In the genomic region with DNA sequence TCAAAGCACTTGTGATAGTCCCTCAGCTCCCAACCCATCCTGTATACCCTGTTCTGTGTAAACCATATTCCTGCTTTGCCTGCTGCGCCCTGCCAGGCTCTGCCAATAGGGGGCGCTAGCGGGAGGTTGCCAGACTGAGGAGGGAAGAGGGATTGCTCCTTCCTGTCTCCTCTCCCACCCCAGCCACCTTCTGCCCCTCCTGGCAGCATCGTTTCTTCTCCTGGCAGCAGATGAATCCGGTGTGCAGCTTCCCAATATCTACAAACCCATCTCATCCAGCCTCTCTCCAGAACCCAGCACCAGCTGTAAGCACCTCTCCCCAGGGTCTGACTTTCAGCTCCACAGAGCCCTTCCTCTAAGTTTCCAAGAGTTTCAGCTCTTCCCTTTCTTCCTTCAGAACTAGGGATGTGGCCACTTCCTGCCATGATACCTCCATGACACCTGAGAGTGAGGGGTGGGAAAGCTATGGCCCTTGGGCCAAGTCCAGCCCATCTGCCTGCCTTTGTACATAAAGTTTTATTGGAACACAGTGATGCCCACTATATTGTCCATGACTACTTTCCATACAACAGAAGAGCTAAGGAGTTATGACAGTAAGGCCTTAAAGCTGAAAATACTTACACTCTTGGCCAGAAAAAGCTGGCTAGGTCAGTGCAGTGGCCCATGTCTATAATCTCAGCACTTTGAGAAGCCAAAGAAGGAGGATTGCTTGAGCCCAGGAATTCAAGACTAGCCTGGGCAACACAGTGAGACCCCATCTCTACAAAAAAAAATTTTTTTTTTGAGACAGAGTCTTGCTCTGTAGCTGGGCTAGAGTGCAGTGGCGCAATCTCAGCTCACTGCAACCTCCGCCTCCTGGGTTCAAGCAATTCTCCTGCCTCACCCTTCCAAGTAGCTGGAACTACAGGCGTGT, we compare ENCODE assay signal across 8 cellular contexts. TPM values are rescaled to one million over a fixed set of nuclear protein-coding genes. Genes with fewer than 3 reads are reported as not detected.
A peak's percentile ranks its signal among the peaks of the same experiment; 100 is the strongest.
DNase-seq lines count a peak whose midpoint lies in the region; ATAC-seq and TF ChIP-seq lines count a peak whose summit lies in the region.

No MANE protein-coding gene starts in this region.

- no peak overlapping the region for H3K4me3 Mint-ChIP-seq in CD14-positive monocyte
- no peak overlapping the region for H3K4me3 Mint-ChIP-seq in activated CD4-positive, alpha-beta memory T cell treated with anti-CD3 and anti-CD28 coated beads, Interleukin-2, amount 10 ng/mL, durations not matched to agents 7 days and 5 days

- no peaks in the 10 kb centered on the region for H3K36me3 Mint-ChIP-seq in CD14-positive monocyte
- no peaks in the 10 kb centered on the region for H3K36me3 Mint-ChIP-seq in activated CD4-positive, alpha-beta memory T cell treated with anti-CD3 and anti-CD28 coated beads, Interleukin-2, amount 10 ng/mL, durations not matched to agents 7 days and 5 days (ENCODE audit: low read depth)

- H3K4me1 ChIP-seq in iPS-20b (ENCODE audit: insufficient read depth, low read length) (peaks cover 7% of the 10 kb centered on the region; the same call in 1 of the 2 replicates), upper lobe of left lung (no peaks in the 10 kb centered on the region)

- no peak overlapping the region for H3K27ac Mint-ChIP-seq in CD14-positive monocyte
- H3K27ac Mint-ChIP-seq in activated CD4-positive, alpha-beta memory T cell treated with anti-CD3 and anti-CD28 coated beads, Interleukin-2, amount 10 ng/mL, durations not matched to agents 7 days and 5 days = no peak overlapping the region

- H3K27me3 ChIP-seq in iPS-20b (ENCODE audit: insufficient read depth, low read length) = no peaks in the 10 kb centered on the region
- H3K27me3 ChIP-seq in upper lobe of left lung = no peaks in the 10 kb centered on the region

- TF ChIP-seq POLR2A in upper lobe of left lung (IDR thresholded peaks at IDR 0.05) = no peak

- no peak for ATAC-seq in HG02623 (IDR thresholded peaks at IDR 0.05; ENCODE audit: unreplicated experiment)
- no peak for ATAC-seq in upper lobe of left lung (ENCODE audit: low FRiP score in 2 of 2)

- TF ChIP-seq CTCF in CD14-positive monocyte (IDR thresholded peaks at IDR 0.05) = peak; percentile 49
- peak in 1 of 6 experiments; percentile 7 for TF ChIP-seq CTCF in upper lobe of left lung (IDR thresholded peaks at IDR 0.05)

- DNase-seq in CD14-positive monocyte (ENCODE audit: low spot score) = no peak
- peak in 46 of 76 experiments; percentile 11 to 70 (median 34) for DNase-seq in HUDEP-2 (lab: John Stamatoyannopoulos, UW; ENCODE audit: unreplicated experiment in 76 of 76)
- DNase-seq in activated CD4-positive, alpha-beta memory T cell treated with anti-CD3 and anti-CD28 coated beads, Interleukin-2, amount 10 ng/mL, durations not matched to agents 7 days and 5 days = peak; percentile 47
- no peak for DNase-seq in KG1 (lab: John Stamatoyannopoulos, UW)
- DNase-seq in NCI-H1417 treated with DMSO at 0.1 percent for 48 hours (lab: John Stamatoyannopoulos, UW) = no peak
- DNase-seq in upper lobe of left lung = no peak

- H3K27ac ChIP-seq in iPS-20b (ENCODE audit: low read length) (no peak overlapping the region), upper lobe of left lung (no peak overlapping the region)

- no peaks in the 10 kb centered on the region for H3K4me1 Mint-ChIP-seq in CD14-positive monocyte
- no peaks in the 10 kb centered on the region for H3K4me1 Mint-ChIP-seq in activated CD4-positive, alpha-beta memory T cell treated with anti-CD3 and anti-CD28 coated beads, Interleukin-2, amount 10 ng/mL, durations not matched to agents 7 days and 5 days

- CTCF ChIA-PET in activated CD4-positive, alpha-beta memory T cell treated with anti-CD3 and anti-CD28 coated beads, Interleukin-2, amount 10 ng/mL, durations not matched to agents 7 days and 5 days (lab: Charles Lee) = interaction anchor here (0.6 to 1.9 kb wide), 10 partner anchors 8 to 1695 kb away, joined by 3 to 6 read pairs (median 3); no protein-coding TSS in a partner anchor

- TF ChIP-seq EP300 in upper lobe of left lung (IDR thresholded peaks at IDR 0.05) = no peak

- POLR2A ChIA-PET in activated CD4-positive, alpha-beta memory T cell treated with anti-CD3 and anti-CD28 coated beads, Interleukin-2, amount 10 ng/mL, durations not matched to agents 7 days and 5 days (lab: Charles Lee) = interaction anchor here (0.6 kb wide), 1 partner anchor 193 kb away, joined by 3 read pairs; no protein-coding TSS in a partner anchor

- peak overlapping the region; percentile 68 for H3K4me3 ChIP-seq in iPS-20b (ENCODE audit: low read length)
- H3K4me3 ChIP-seq in upper lobe of left lung = no peak overlapping the region

- H3K36me3 ChIP-seq in iPS-20b (ENCODE audit: insufficient read depth, low read depth, low read length) (peaks cover 16% of the 10 kb centered on the region), upper lobe of left lung (no peaks in the 10 kb centered on the region)

- intact Hi-C loops in CD14-positive monocyte (cut with micrococcal nuclease) = no loop called here

- 63 to 71% methylated on average over 8 of the region's 8 CpGs for WGBS in upper lobe of left lung, 2 donors

- peaks cover 0 to 2% (median 0%) of the 10 kb centered on the region in 7 donors for H3K9me3 Mint-ChIP-seq in CD14-positive monocyte
- H3K9me3 Mint-ChIP-seq in activated CD4-positive, alpha-beta memory T cell treated with anti-CD3 and anti-CD28 coated beads, Interleukin-2, amount 10 ng/mL, durations not matched to agents 7 days and 5 days = no peaks in the 10 kb centered on the region

- H3K9ac ChIP-seq in iPS-20b (ENCODE audit: low read depth, low read length) = peak overlapping the region; percentile 61; the same call in 1 of the 2 replicates

- H3K9me3 ChIP-seq in iPS-20b (ENCODE audit: insufficient read depth, low read depth, low read length) (no peaks in the 10 kb centered on the region), upper lobe of left lung (no peaks in the 10 kb centered on the region)

- no peaks in the 10 kb centered on the region for H3K27me3 Mint-ChIP-seq in CD14-positive monocyte (ENCODE audit: low read depth in 3 of 3)
- peaks cover 13% of the 10 kb centered on the region for H3K27me3 Mint-ChIP-seq in activated CD4-positive, alpha-beta memory T cell treated with anti-CD3 and anti-CD28 coated beads, Interleukin-2, amount 10 ng/mL, durations not matched to agents 7 days and 5 days

RNA-seq across cellular contexts. Expression of a gene that starts 34.5 kb away (rescaled TPM):
- under 1 TPM in 1 of 2 donors, not detected in 1; 0.10 TPM for polyA plus RNA-seq in CD14-positive monocyte
- total RNA-seq in activated CD4-positive, alpha-beta memory T cell treated with anti-CD3 and anti-CD28 coated beads, Interleukin-2, amount 10 ng/mL, durations not matched to agents 7 days and 5 days = 1 to 10 TPM; 1.2 to 1.9 TPM
- under 1 TPM in 4 of 6 donors, not detected in 2; under 0.01 to 0.51 (median 0.15) TPM for total RNA-seq in upper lobe of left lung

RNA-seq across cellular contexts. Expression of a gene that starts 41.4 kb away (rescaled TPM):
- polyA plus RNA-seq in CD14-positive monocyte = under 1 TPM in 1 of 2 donors, not detected in 1; 0.12 TPM
- total RNA-seq in activated CD4-positive, alpha-beta memory T cell treated with anti-CD3 and anti-CD28 coated beads, Interleukin-2, amount 10 ng/mL, durations not matched to agents 7 days and 5 days = under 1 TPM; 0.38 to 0.68 TPM
- total RNA-seq in upper lobe of left lung = 1 to 10 TPM in 2 of 6 donors, under 1 TPM in 3, not detected in 1; 0.15 to 2.7 (median 0.54) TPM

RNA-seq across cellular contexts. Expression of a gene that starts 47.4 kb away (rescaled TPM):
- 1 to 10 TPM; 3.3 to 4.9 TPM for polyA plus RNA-seq in CD14-positive monocyte
- 10 to 100 TPM; 14.3 to 14.5 TPM for total RNA-seq in activated CD4-positive, alpha-beta memory T cell treated with anti-CD3 and anti-CD28 coated beads, Interleukin-2, amount 10 ng/mL, durations not matched to agents 7 days and 5 days
- 10 to 100 TPM in 4 of 6 donors, 1 to 10 TPM in 2; 9.2 to 26.4 (median 13.3) TPM for total RNA-seq in upper lobe of left lung

Comparison
In these comparisons a context has a peak if more than half of its experiments do, and no peak if none do; other contexts are left out.
1. DNase-seq: peak in HUDEP-2 (46 of 76) and activated CD4-positive, alpha-beta memory T cell treated with anti-CD3 and anti-CD28 coated beads, Interleukin-2, amount 10 ng/mL, durations not matched to agents 7 days and 5 days (single experiment); none in CD14-positive monocyte (single experiment), KG1 (single experiment), NCI-H1417 treated with DMSO at 0.1 percent for 48 hours (single experiment) and upper lobe of left lung (0 of 2).